12 cellular contexts compared by ENCODE assay signal in genomic region chr18:79356435-79356834, GRCh38.
A peak's percentile ranks its signal among the peaks of the same experiment; 100 is the strongest.
DNase-seq lines count a peak whose midpoint lies in the region; ATAC-seq lines count a peak whose summit lies in the region.
"Had no signal": no experiment of that assay in that cellular context is flagged by ENCODE, and none has a peak within 500 bp of the region (broad histone marks: within the 10 kb centered on the region; RNA-seq: fewer than 3 reads in every experiment).

No MANE protein-coding gene starts in this region.

- no peak for DNase-seq in Ammon's horn (ENCODE audit: low spot score)
- no peak for DNase-seq in AML-193 (lab: John Stamatoyannopoulos, UW)
- no peak for DNase-seq in NCI-H2171 (lab: John Stamatoyannopoulos, UW)
- no peak for DNase-seq in retina
- DNase-seq: cerebellar nuclear complex, NCI-H1092, nephron progenitor cell, T-helper 2 cell had no signal

- ATAC-seq in GM18499 (IDR thresholded peaks at IDR 0.05; ENCODE audit: insufficient read depth, unreplicated experiment) (peak; percentile 88), GM19463 (IDR thresholded peaks at IDR 0.05; ENCODE audit: unreplicated experiment) (peak; percentile 91), HG02852 (IDR thresholded peaks at IDR 0.05; ENCODE audit: unreplicated experiment) (peak; percentile 96), HG03521 (IDR thresholded peaks at IDR 0.05; ENCODE audit: unreplicated experiment) (peak; percentile 88)
